2 cellular contexts compared by ENCODE assay signal in genomic region chr2:171318463-171318934, GRCh38.
A peak's percentile ranks its signal among the peaks of the same experiment; 100 is the strongest.
TF ChIP-seq lines count a peak whose summit lies in the region.

No MANE protein-coding gene starts in this region.

TF ChIP-seq in H1, 55 proteins besides CTCF, POLR2A, EP300 and RAD21 (continued from another document):
- TF ChIP-seq TAF7 (optimal IDR thresholded peaks at IDR 0.05; ENCODE audit: borderline replicate concordance, low read depth, low read length) (no peak), BACH1 (IDR thresholded peaks at IDR 0.05; ENCODE audit: low read length) (peak; percentile 74), SUZ12 (IDR thresholded peaks at IDR 0.05; ENCODE audit: low read length) (no peak), CBX8 (IDR thresholded peaks at IDR 0.05; ENCODE audit: borderline replicate concordance, low read depth, low read length) (no peak), MAFK (IDR thresholded peaks at IDR 0.05; ENCODE audit: low read depth, low read length) (peak; percentile 58), SIN3A (conservative IDR thresholded peaks at IDR 0.05 in 1 of 2, IDR thresholded peaks at IDR 0.05 in 1 of 2; ENCODE audit: low read depth in 1 of 2, low read length in 2 of 2) (0 out of 4 replicates have a peak, but pooled peaks of 1 of the 2 experiments have one; percentile 54), RBBP5 (IDR thresholded peaks at IDR 0.05; ENCODE audit: borderline replicate concordance, low read depth, low read length) (no peak), ASH2L (IDR thresholded peaks at IDR 0.05; ENCODE audit: low read length) (peak; percentile 57), SAP30 (IDR thresholded peaks at IDR 0.05; ENCODE audit: insufficient read depth, insufficient replicate concordance, low read length) (no peak), SRF (IDR thresholded peaks at IDR 0.05; ENCODE audit: low read depth, low read length) (no peak), EZH2 (IDR thresholded peaks at IDR 0.05; ENCODE audit: low read depth, low read length, severe bottlenecking) (no peak), EGR1 (IDR thresholded peaks at IDR 0.05; ENCODE audit: borderline replicate concordance, low read depth, low read length) (no peak), JUND (IDR thresholded peaks at IDR 0.05; ENCODE audit: low read length) (no peak), RFX5 (IDR thresholded peaks at IDR 0.05; ENCODE audit: borderline replicate concordance, low read depth, low read length) (no peak)
TF ChIP-seq in H1: peak in this region for 5.

TF ChIP-seq in neural cell, 6 proteins besides CTCF, POLR2A, EP300 and RAD21 (continued from another document):
- TF ChIP-seq, protein P1, sequence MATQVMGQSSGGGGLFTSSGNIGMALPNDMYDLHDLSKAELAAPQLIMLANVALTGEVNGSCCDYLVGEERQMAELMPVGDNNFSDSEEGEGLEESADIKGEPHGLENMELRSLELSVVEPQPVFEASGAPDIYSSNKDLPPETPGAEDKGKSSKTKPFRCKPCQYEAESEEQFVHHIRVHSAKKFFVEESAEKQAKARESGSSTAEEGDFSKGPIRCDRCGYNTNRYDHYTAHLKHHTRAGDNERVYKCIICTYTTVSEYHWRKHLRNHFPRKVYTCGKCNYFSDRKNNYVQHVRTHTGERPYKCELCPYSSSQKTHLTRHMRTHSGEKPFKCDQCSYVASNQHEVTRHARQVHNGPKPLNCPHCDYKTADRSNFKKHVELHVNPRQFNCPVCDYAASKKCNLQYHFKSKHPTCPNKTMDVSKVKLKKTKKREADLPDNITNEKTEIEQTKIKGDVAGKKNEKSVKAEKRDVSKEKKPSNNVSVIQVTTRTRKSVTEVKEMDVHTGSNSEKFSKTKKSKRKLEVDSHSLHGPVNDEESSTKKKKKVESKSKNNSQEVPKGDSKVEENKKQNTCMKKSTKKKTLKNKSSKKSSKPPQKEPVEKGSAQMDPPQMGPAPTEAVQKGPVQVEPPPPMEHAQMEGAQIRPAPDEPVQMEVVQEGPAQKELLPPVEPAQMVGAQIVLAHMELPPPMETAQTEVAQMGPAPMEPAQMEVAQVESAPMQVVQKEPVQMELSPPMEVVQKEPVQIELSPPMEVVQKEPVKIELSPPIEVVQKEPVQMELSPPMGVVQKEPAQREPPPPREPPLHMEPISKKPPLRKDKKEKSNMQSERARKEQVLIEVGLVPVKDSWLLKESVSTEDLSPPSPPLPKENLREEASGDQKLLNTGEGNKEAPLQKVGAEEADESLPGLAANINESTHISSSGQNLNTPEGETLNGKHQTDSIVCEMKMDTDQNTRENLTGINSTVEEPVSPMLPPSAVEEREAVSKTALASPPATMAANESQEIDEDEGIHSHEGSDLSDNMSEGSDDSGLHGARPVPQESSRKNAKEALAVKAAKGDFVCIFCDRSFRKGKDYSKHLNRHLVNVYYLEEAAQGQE (IDR thresholded peaks at IDR 0.05; ENCODE audit: borderline replicate concordance) = no peak
